Comparison of ENCODE assay signal across 6 cellular contexts in genomic region chr11:65613091-65613928, GRCh38. TPM values are rescaled to one million over a fixed set of nuclear protein-coding genes. Genes with fewer than 3 reads are reported as not detected.
DNase-seq lines count a peak whose midpoint lies in the region; ATAC-seq and TF ChIP-seq lines count a peak whose summit lies in the region.

No MANE protein-coding gene starts in this region.

- no peak for TF ChIP-seq CTCF in CD8-positive, alpha-beta T cell (IDR thresholded peaks at IDR 0.05)
- TF ChIP-seq CTCF in SU-DHL-6 (IDR thresholded peaks at IDR 0.05; ENCODE audit: insufficient read depth, low read length, poor library complexity, severe bottlenecking): no peak

- intact Hi-C loops in CD8-positive, alpha-beta T cell (cut with DNase I, micrococcal nuclease): loop anchor here in 1 of 2 experiments (10.0 kb wide), 2 partner anchors 689 to 701 kb away; partner anchors contain the start of genes CD248 and PPP2R5B

- H3K79me2 ChIP-seq in SU-DHL-6 (ENCODE audit: insufficient read depth, low read length): peaks cover 30% of the 10 kb centered on the region

- peak overlapping the region; percentile 78 for H3K4me3 ChIP-seq in CD8-positive, alpha-beta T cell (ENCODE audit: low read depth, low read length)
- H3K4me3 ChIP-seq in SU-DHL-6 (ENCODE audit: insufficient read depth, low read length, poor library complexity, severe bottlenecking) (peak overlapping the region; percentile 85), iPS-18a (ENCODE audit: low read length) (peak overlapping the region; percentile 70)

- H3K36me3 Mint-ChIP-seq in CD8-positive, alpha-beta T cell: peaks cover 49% of the 10 kb centered on the region

- ATAC-seq in CD8-positive, alpha-beta T cell: no peak
- ATAC-seq in GM21390 (IDR thresholded peaks at IDR 0.05; ENCODE audit: unreplicated experiment): no peak
- no peak for ATAC-seq in GM18909 (IDR thresholded peaks at IDR 0.05; ENCODE audit: poor library complexity, unreplicated experiment)

- H3K36me3 ChIP-seq in CD8-positive, alpha-beta T cell (ENCODE audit: insufficient read depth, low read length): peaks cover 4% of the 10 kb centered on the region
- H3K36me3 ChIP-seq in SU-DHL-6 (ENCODE audit: low read length) (no peaks in the 10 kb centered on the region), iPS-18a (ENCODE audit: control insufficient read depth, low read depth, low read length) (peaks cover 7% of the 10 kb centered on the region)

- H3K27me3 Mint-ChIP-seq in CD8-positive, alpha-beta T cell (ENCODE audit: low read depth): no peaks in the 10 kb centered on the region

- H3K9ac ChIP-seq in SU-DHL-6 (ENCODE audit: low read length): peak overlapping the region; percentile 75
- peak overlapping the region; percentile 57 for H3K9ac ChIP-seq in iPS-18a (ENCODE audit: low read length)

- peak overlapping the region; percentile 90 for H3K27ac Mint-ChIP-seq in CD8-positive, alpha-beta T cell

- CTCF ChIA-PET in CD8-positive, alpha-beta T cell (lab: Charles Lee): interaction anchor here (1.1 to 6.6 kb wide), 6 partner anchors 12 to 72 kb away, joined by 3 to 34 read pairs (median 4); partner anchors contain the start of genes EHBP1L1 and KCNK7

- peak overlapping the region; percentile 78 for H3K4me2 ChIP-seq in SU-DHL-6 (ENCODE audit: low read depth, low read length, poor library complexity, severe bottlenecking)

- no peaks in the 10 kb centered on the region for H3K9me3 Mint-ChIP-seq in CD8-positive, alpha-beta T cell

- peak overlapping the region; percentile 36 for H2AFZ ChIP-seq in SU-DHL-6 (ENCODE audit: low read depth, low read length, severe bottlenecking)

- H3K9me2 ChIP-seq in SU-DHL-6 (replicated peaks; ENCODE audit: insufficient read depth, low read length): no peaks in the 10 kb centered on the region

- peaks cover 52% of the 10 kb centered on the region for H3K4me1 Mint-ChIP-seq in CD8-positive, alpha-beta T cell (ENCODE audit: low read depth)

- peak overlapping the region; percentile 92 for H3K27ac ChIP-seq in CD8-positive, alpha-beta T cell (ENCODE audit: low read depth, low read length)
- H3K27ac ChIP-seq in SU-DHL-6 (ENCODE audit: low read depth, low read length) (peak overlapping the region; percentile 70), iPS-18a (ENCODE audit: low read length) (peak overlapping the region; percentile 43)

- DNase-seq in CD8-positive, alpha-beta T cell: peak in 1 of 7 experiments; percentile 22
- no peak for DNase-seq in OCI-M2 (lab: John Stamatoyannopoulos, UW; ENCODE audit: unreplicated experiment)

- H3F3A ChIP-seq in SU-DHL-6 (ENCODE audit: insufficient read depth): no peaks in the 10 kb centered on the region

- POLR2A ChIA-PET in CD8-positive, alpha-beta T cell (lab: Charles Lee): interaction anchor here (0.9 to 3.6 kb wide), 10 partner anchors 13 to 277 kb away, joined by 3 to 38 read pairs (median 4); partner anchors contain the start of genes CCDC85B, FAM89B, KAT5 and MALAT1

- H3K9me3 ChIP-seq in CD8-positive, alpha-beta T cell (ENCODE audit: low read length): no peaks in the 10 kb centered on the region
- no peaks in the 10 kb centered on the region for H3K9me3 ChIP-seq in SU-DHL-6 (ENCODE audit: insufficient read depth, low read length)
- no peaks in the 10 kb centered on the region for H3K9me3 ChIP-seq in iPS-18a (ENCODE audit: control insufficient read depth, low read depth, low read length)

- H4K20me1 ChIP-seq in SU-DHL-6 (ENCODE audit: low read depth, low read length): no peaks in the 10 kb centered on the region; the same call in 1 of the 2 replicates

- peak overlapping the region; percentile 95 for H3K4me3 Mint-ChIP-seq in CD8-positive, alpha-beta T cell

- peaks cover 53% of the 10 kb centered on the region for H3K4me1 ChIP-seq in CD8-positive, alpha-beta T cell (ENCODE audit: insufficient read depth, low read length)
- no peaks in the 10 kb centered on the region for H3K4me1 ChIP-seq in iPS-18a (ENCODE audit: control insufficient read depth, low read depth, low read length)

- H3K27me3 ChIP-seq in CD8-positive, alpha-beta T cell (ENCODE audit: insufficient read depth, low read length): no peaks in the 10 kb centered on the region
- H3K27me3 ChIP-seq in SU-DHL-6 (ENCODE audit: low read length) (no peaks in the 10 kb centered on the region), iPS-18a (ENCODE audit: control insufficient read depth, insufficient read depth, low read length) (no peaks in the 10 kb centered on the region)

RNA-seq across cellular contexts. Expression of gene MAP3K11, which starts 0.7 kb away (rescaled TPM):
- 10 to 100 TPM; 56.6 to 65.7 TPM for total RNA-seq in CD8-positive, alpha-beta T cell

RNA-seq across cellular contexts. Expression of gene PCNX3, which starts 2.3 kb away (rescaled TPM):
- total RNA-seq in CD8-positive, alpha-beta T cell: 10 to 100 TPM; 52.7 to 56.4 TPM

RNA-seq across cellular contexts. Expression of gene KCNK7, which starts 17.7 kb away (rescaled TPM):
- total RNA-seq in CD8-positive, alpha-beta T cell: 10 to 100 TPM in 1 of 2 experiments, 1 to 10 TPM in 1; 9.1 to 11.1 TPM

RNA-seq across cellular contexts. Expression of gene SIPA1, which starts 24.6 kb away (rescaled TPM):
- total RNA-seq in CD8-positive, alpha-beta T cell: 100 to 1,000 TPM; 397 to 405 TPM

RNA-seq across cellular contexts. Expression of gene EHBP1L1, which starts 37.5 kb away (rescaled TPM):
- total RNA-seq in CD8-positive, alpha-beta T cell: 10 to 100 TPM; 64.7 to 65.1 TPM
